ENCODE assay signal across 8 cellular contexts in genomic region chr14:52729585-52729924, GRCh38. TPM values are rescaled to one million over a fixed set of nuclear protein-coding genes. Genes with fewer than 3 reads are reported as not detected.
DNase-seq lines count a peak whose midpoint lies in the region; ATAC-seq, FAIRE-seq and TF ChIP-seq lines count a peak whose summit lies in the region.

No MANE protein-coding gene starts in this region.

- H3K27ac ChIP-seq in A549 (peak overlapping the region; percentile 38 to 42; a peak in 1 of 6 replicates), IMR-90 (ENCODE audit: insufficient read depth, low read length) (no peak overlapping the region), caudate nucleus (ENCODE audit: low read depth, low read length) (peak overlapping the region; percentile 74)

- no peaks in the 10 kb centered on the region for H3K9me3 Mint-ChIP-seq in naive B cell

- H3K27me3 Mint-ChIP-seq in naive B cell, result no peaks in the 10 kb centered on the region

- no peak overlapping the region for H2AFZ ChIP-seq in IMR-90 (replicated peaks; ENCODE audit: low read length, poor library complexity)

- intact Hi-C loops in IMR-90 (cut with micrococcal nuclease), result loop anchor here (5.0 kb wide), 1 partner anchor 578 kb away; no protein-coding TSS in a partner anchor

- H3K79me1 ChIP-seq in IMR-90 (ENCODE audit: low read depth in 1 of 2, low read length in 2 of 2), result peaks cover 9 to 41% of the 10 kb centered on the region in 2 experiments; a peak in 3 of 4 replicates

- H4K91ac ChIP-seq in IMR-90 (ENCODE audit: insufficient read depth, low read depth, low read length), result no peak overlapping the region

- CTCF ChIA-PET in A549 (lab: Yijun Ruan, JAX), result interaction anchor here (1.1 kb wide), 1 partner anchor 18 kb away, joined by 3 read pairs; no protein-coding TSS in a partner anchor
- CTCF ChIA-PET in IMR-90 (lab: Yijun Ruan, JAX), result no interaction called here

- TF ChIP-seq POLR2A in A549 (IDR thresholded peaks at IDR 0.05; ENCODE audit: low read length) (no peak), IMR-90 (IDR thresholded peaks at IDR 0.05; ENCODE audit: low read depth, low read length) (no peak)

- TF ChIP-seq EP300 in A549 (IDR thresholded peaks at IDR 0.05), result no peak

- peak overlapping the region; percentile 88 to 96 (median 92) for H3K27ac Mint-ChIP-seq in naive B cell

- H2AK9ac ChIP-seq in IMR-90 (replicated peaks; ENCODE audit: low read depth, low read length, poor library complexity), result no peak overlapping the region

- peak overlapping the region; percentile 39 for H3K4me3 ChIP-seq in A549
- H3K4me3 ChIP-seq in IMR-90 (ENCODE audit: insufficient read depth, low read depth, low read length), result peak overlapping the region; percentile 44; the same call in 1 of the 2 replicates

- no peaks in the 10 kb centered on the region for H3K9me3 ChIP-seq in A549
- H3K9me3 ChIP-seq in IMR-90 (ENCODE audit: control insufficient read depth, insufficient read depth, low read length), result no peaks in the 10 kb centered on the region

- H3K23ac ChIP-seq in IMR-90 (ENCODE audit: low read depth, low read length), result no peak overlapping the region

- TF ChIP-seq CTCF in A549 (IDR thresholded peaks at IDR 0.05) (no peak), IMR-90 (conservative IDR thresholded peaks at IDR 0.05; ENCODE audit: low read depth, low read length) (no peak)

- in situ Hi-C loops in IMR-90 (cut with MboI; ENCODE audit: low sequenced_read_pairs), result no loop called here

- H3K4ac ChIP-seq in IMR-90 (ENCODE audit: low read depth, low read length), result no peak overlapping the region

- 4% methylated on average over 8 of the region's 8 CpGs for WGBS in A549 (ENCODE audit: missing lambda C conversion rate)
- no CpG with 5 or more reads among the region's 8 CpGs for WGBS in IMR-90 (ENCODE audit: extremely low coverage in 2 of 2, insufficient read length in 1 of 2), 2 experiments

- no peak overlapping the region for H3K14ac ChIP-seq in IMR-90 (replicated peaks; ENCODE audit: low read depth, low read length)

- no peaks in the 10 kb centered on the region; the same call in 1 of the 2 replicates for H4K20me1 ChIP-seq in IMR-90 (ENCODE audit: insufficient read depth, low read length)

- H3K27me3 ChIP-seq in IMR-90 (ENCODE audit: control insufficient read depth, insufficient read depth, low read length), result no peaks in the 10 kb centered on the region

- no peak for FAIRE-seq in A549 (lab: Jason Lieb, UNC)

- BruUV-seq in IMR-90 (replicated peaks; lab: Mats Ljungman, UMichigan), result no TSS peak

- peaks cover 7% of the 10 kb centered on the region for H3K36me3 ChIP-seq in IMR-90 (ENCODE audit: control insufficient read depth, insufficient read depth, low read length)

- POLR2A ChIA-PET in A549 (lab: Yijun Ruan, JAX) (interaction anchor here (0.8 to 2.0 kb wide), 2 partner anchors 23 to 61 kb away, joined by 4 to 7 read pairs; partner anchors contain the start of gene GNPNAT1), IMR-90 (lab: Charles Lee; ENCODE audit: unreplicated experiment) (no interaction called here)

- peaks cover 9% of the 10 kb centered on the region; the same call in 2 of the 3 replicates for H3K4me1 ChIP-seq in A549
- H3K4me1 ChIP-seq in IMR-90 (ENCODE audit: control insufficient read depth, insufficient read depth, low read length), result no peaks in the 10 kb centered on the region

- H4K5ac ChIP-seq in IMR-90 (ENCODE audit: low read depth, low read length), result no peak overlapping the region

- no peak overlapping the region for H3K9ac ChIP-seq in IMR-90 (ENCODE audit: low read depth, low read length)

- H2BK120ac ChIP-seq in IMR-90 (ENCODE audit: low read depth, low read length), result no peak overlapping the region

- dilution Hi-C loops in IMR-90 (cut with HindIII; ENCODE audit: low sequenced_read_pairs, unreplicated experiment), result no loop called here

- TF ChIP-seq RAD21 in A549 (conservative IDR thresholded peaks at IDR 0.05 in 1 of 2, IDR thresholded peaks at IDR 0.05 in 1 of 2) (no peak), IMR-90 (IDR thresholded peaks at IDR 0.05; ENCODE audit: low read length) (no peak)

- H2BK5ac ChIP-seq in IMR-90 (ENCODE audit: low read depth, low read length, poor library complexity, severe bottlenecking), result no peak overlapping the region

- no peaks in the 10 kb centered on the region for H3K9me1 ChIP-seq in IMR-90 (ENCODE audit: insufficient read depth, low read length)

- DNase-seq in A549 (ENCODE audit: low read depth in 1 of 2, low spot score in 1 of 2) (no peak), IMR-90 (no peak), caudate nucleus (lab: John Stamatoyannopoulos, UW) (no peak), naive B cell (no peak), germinal center (ENCODE audit: low spot score) (no peak), GM03348 (ENCODE audit: low spot score) (no peak), foreskin melanocyte (no peak)

- H3K4me1 Mint-ChIP-seq in naive B cell, result peaks cover 26 to 69% (median 37%) of the 10 kb centered on the region in 3 donors

- H3K56ac ChIP-seq in IMR-90 (ENCODE audit: extremely low read depth, insufficient read depth, low read length), result no peak overlapping the region

- H2AK5ac ChIP-seq in IMR-90 (ENCODE audit: low read depth, low read length), result no peak overlapping the region

- H2BK15ac ChIP-seq in IMR-90 (ENCODE audit: low read depth, low read length), result no peak overlapping the region

- no peak overlapping the region for H4K8ac ChIP-seq in IMR-90 (ENCODE audit: low read depth in 2 of 2, low read length in 2 of 2)

- H3K4me2 ChIP-seq in A549, result peak overlapping the region; percentile 90
- peak overlapping the region; percentile 83 for H3K4me2 ChIP-seq in IMR-90 (ENCODE audit: low read depth, low read length)

- H3K18ac ChIP-seq in IMR-90 (ENCODE audit: low read depth, low read length), result no peak overlapping the region

- peaks cover 10 to 15% of the 10 kb centered on the region in 2 donors for H3K36me3 Mint-ChIP-seq in naive B cell

- ATAC-seq in A549 (no peak), IMR-90 (ENCODE audit: low read depth) (no peak), naive B cell (ENCODE audit: low read depth in 2 of 2) (no peak), GM18858 (IDR thresholded peaks at IDR 0.05; ENCODE audit: unreplicated experiment) (no peak)

- peak overlapping the region; percentile 90 to 97 (median 94) for H3K4me3 Mint-ChIP-seq in naive B cell

- no peak overlapping the region for H2BK20ac ChIP-seq in IMR-90 (ENCODE audit: low read depth, low read length)

TF ChIP-seq in A549, 52 proteins besides CTCF, POLR2A, EP300 and RAD21 (continues in another document):
- no peak for TF ChIP-seq ELK1 (IDR thresholded peaks at IDR 0.05; ENCODE audit: low read depth, low read length)

TF ChIP-seq in IMR-90, 13 proteins besides CTCF, POLR2A, EP300 and RAD21 (continues in another document):
- TF ChIP-seq MAFK (IDR thresholded peaks at IDR 0.05; ENCODE audit: low read depth, low read length) (no peak), USF2 (IDR thresholded peaks at IDR 0.05; ENCODE audit: low read depth, low read length) (peak; percentile 41), MXI1 (IDR thresholded peaks at IDR 0.05; ENCODE audit: borderline replicate concordance, low read depth, low read length) (no peak)

RNA-seq across cellular contexts. Expression of gene STYX, which starts 0.4 kb away (rescaled TPM):
- 9.1 and 12.0 TPM in 2 replicates for polyA plus RNA-seq in A549 (2011; rRNA removed)
- 2.5 and 3.1 TPM in 2 replicates for polyA plus RNA-seq in A549 (2012; cell fraction: cytosol; rRNA removed)
- polyA plus RNA-seq in A549 (2012; cell fraction: nucleus; rRNA removed), result 1.0 and 1.5 TPM in 2 replicates
- 6.6 to 7.6 TPM (median 7.6 TPM) in 3 replicates for polyA plus RNA-seq in A549 (2017; fragmentation: RNase III; extraction: RNeasy Plus Mini Kit Qiagen cat#74134 plus additional on column Dnase treatment)
- 5.0 and 5.1 TPM in 2 replicates for polyA minus RNA-seq in A549 (2011; rRNA and poly(A)+ RNA removed)
- total RNA-seq in IMR-90 (2012; rRNA removed), result 7.5 and 20.0 TPM in 2 replicates
- polyA plus RNA-seq in IMR-90 (2012; rRNA removed), result 4.7 and 5.8 TPM in 2 replicates
- 2.0 and 2.2 TPM in 2 replicates for polyA plus RNA-seq in IMR-90 (2012; cell fraction: cytosol; rRNA removed)
- polyA plus RNA-seq in IMR-90 (2012; cell fraction: nucleus; rRNA removed; ENCODE audit: low replicate concordance), result 1.2 and 2.8 TPM in 2 replicates
- 10 to 100 TPM; 14.9 to 20.4 (median 17.1) TPM for polyA plus RNA-seq in naive B cell (ENCODE audit: low read depth in 6 of 6)

RNA-seq across cellular contexts. Expression of gene PSMC6, which starts 22.6 kb away (rescaled TPM):
- polyA plus RNA-seq in A549 (2011; rRNA removed), result 115 and 180 TPM in 2 replicates
- 34.8 and 44.7 TPM in 2 replicates for polyA plus RNA-seq in A549 (2012; cell fraction: cytosol; rRNA removed)
- polyA plus RNA-seq in A549 (2012; cell fraction: nucleus; rRNA removed), result 23.6 and 45.1 TPM in 2 replicates
- 147 to 167 TPM (median 150 TPM) in 3 replicates for polyA plus RNA-seq in A549 (2017; fragmentation: RNase III; extraction: RNeasy Plus Mini Kit Qiagen cat#74134 plus additional on column Dnase treatment)
- polyA minus RNA-seq in A549 (2011; rRNA and poly(A)+ RNA removed), result 38.9 and 48.1 TPM in 2 replicates
- 62.9 and 139 TPM in 2 replicates for total RNA-seq in IMR-90 (2012; rRNA removed)
- 61.3 and 85.4 TPM in 2 replicates for polyA plus RNA-seq in IMR-90 (2012; rRNA removed)
- 4.8 and 9.7 TPM in 2 replicates for polyA plus RNA-seq in IMR-90 (2012; cell fraction: cytosol; rRNA removed)
- polyA plus RNA-seq in IMR-90 (2012; cell fraction: nucleus; rRNA removed; ENCODE audit: low replicate concordance), result 10.1 and 67.5 TPM in 2 replicates
- 10 to 100 TPM; 46.9 to 76.5 (median 69.7) TPM for polyA plus RNA-seq in naive B cell (ENCODE audit: low read depth in 6 of 6)

RNA-seq across cellular contexts. Expression of gene ERO1A, which starts 34.2 kb away (rescaled TPM):
- 67.5 and 69.1 TPM in 2 replicates for polyA plus RNA-seq in A549 (2011; rRNA removed)
- 19.2 and 25.1 TPM in 2 replicates for polyA plus RNA-seq in A549 (2012; cell fraction: cytosol; rRNA removed)
- polyA plus RNA-seq in A549 (2012; cell fraction: nucleus; rRNA removed), result 17.8 and 18.9 TPM in 2 replicates
- polyA plus RNA-seq in A549 (2017; fragmentation: RNase III; extraction: RNeasy Plus Mini Kit Qiagen cat#74134 plus additional on column Dnase treatment), result 38.1 to 39.4 TPM (median 39.2 TPM) in 3 replicates
- 14.4 and 15.5 TPM in 2 replicates for polyA minus RNA-seq in A549 (2011; rRNA and poly(A)+ RNA removed)
- total RNA-seq in IMR-90 (2012; rRNA removed), result 38.0 and 44.6 TPM in 2 replicates
- 23.4 and 29.7 TPM in 2 replicates for polyA plus RNA-seq in IMR-90 (2012; rRNA removed)
- 24.3 and 49.5 TPM in 2 replicates for polyA plus RNA-seq in IMR-90 (2012; cell fraction: cytosol; rRNA removed)
- polyA plus RNA-seq in IMR-90 (2012; cell fraction: nucleus; rRNA removed; ENCODE audit: low replicate concordance), result 8.9 and 20.0 TPM in 2 replicates
- polyA plus RNA-seq in naive B cell (ENCODE audit: low read depth in 6 of 6), result 10 to 100 TPM; 20.4 to 26.0 (median 23.2) TPM
